ENCODE assay signal across 7 cellular contexts in genomic region chr6:79079425-79080130, GRCh38.
A peak's percentile ranks its signal among the peaks of the same experiment; 100 is the strongest.
DNase-seq lines count a peak whose midpoint lies in the region; ATAC-seq and TF ChIP-seq lines count a peak whose summit lies in the region.

No MANE protein-coding gene starts in this region.

- peak overlapping the region; percentile 59 for H3K27ac ChIP-seq in muscle layer of duodenum (ENCODE audit: low read length)

- TF ChIP-seq CTCF in NB4 (IDR thresholded peaks at IDR 0.05; ENCODE audit: low read depth, low read length) (no peak), cardiac fibroblast (IDR thresholded peaks at IDR 0.05; ENCODE audit: low read depth, low read length) (no peak)

- H3K36me3 ChIP-seq in ES-I3 (ENCODE audit: insufficient read depth, low read length), result no peaks in the 10 kb centered on the region
- no peaks in the 10 kb centered on the region for H3K36me3 ChIP-seq in muscle layer of duodenum (ENCODE audit: control insufficient read depth in 1 of 2, insufficient read depth in 2 of 2, low read length in 2 of 2)

- H3K9ac ChIP-seq in ES-I3 (ENCODE audit: low read depth, low read length), result peak overlapping the region; percentile 77

- DNase-seq in NB4 (ENCODE audit: low read depth) (peak; percentile 45), cardiac fibroblast (ENCODE audit: low read depth in 2 of 2) (peak; percentile 38 to 43), HPDE6-E6E7 (ENCODE audit: extremely low spot score) (no peak), HuH-7 (ENCODE audit: low spot score) (no peak)

- H3K9me3 ChIP-seq in ES-I3 (ENCODE audit: control insufficient read depth, insufficient read depth, low read length), result no peaks in the 10 kb centered on the region
- no peaks in the 10 kb centered on the region for H3K9me3 ChIP-seq in muscle layer of duodenum (ENCODE audit: control insufficient read depth in 1 of 2, low read length in 2 of 2)

- no peaks in the 10 kb centered on the region for H3K27me3 ChIP-seq in muscle layer of duodenum (ENCODE audit: low read depth, low read length)

- ATAC-seq in HG03432 (IDR thresholded peaks at IDR 0.05; ENCODE audit: unreplicated experiment), result no peak

- H3K4me1 ChIP-seq in ES-I3 (ENCODE audit: insufficient read depth, low read length) (peaks cover 6% of the 10 kb centered on the region; the same call in 1 of the 2 replicates), muscle layer of duodenum (ENCODE audit: control insufficient read depth in 1 of 2, insufficient read depth in 2 of 2, low read length in 2 of 2) (peaks cover 8 to 9% of the 10 kb centered on the region in 2 donors)

- H3K4me3 ChIP-seq in NB4 (ENCODE audit: low read depth, low read length) (peak overlapping the region; percentile 93), cardiac fibroblast (replicated peaks in 1 of 2; ENCODE audit: low read depth in 2 of 2, low read length in 2 of 2) (peak overlapping the region; percentile 77 to 80), muscle layer of duodenum (ENCODE audit: low read depth in 1 of 2, low read length in 2 of 2) (peak overlapping the region; percentile 70 to 86)

- TF ChIP-seq POLR2A in NB4 (IDR thresholded peaks at IDR 0.05; ENCODE audit: extremely low read depth, insufficient read length), result no peak

Comparison
In these comparisons a context has a peak if more than half of its experiments do, and no peak if none do; other contexts are left out.
1. DNase-seq: peak in NB4 (single experiment) and cardiac fibroblast (2 of 2); none in HPDE6-E6E7 (single experiment) and HuH-7 (single experiment).
2. Peak in every context shown above with its lines, with median percentiles within 50 percentile points of each other: H3K4me3 ChIP-seq.